ENCODE assay signal across 33 cellular contexts in genomic region chr12:17064834-17065233, GRCh38.
"Had no signal": no experiment of that assay in that cellular context is flagged by ENCODE, and none has a peak within 500 bp of the region (broad histone marks: within the 10 kb centered on the region; RNA-seq: fewer than 3 reads in every experiment).

No MANE protein-coding gene starts in this region.

- H3K36me3 ChIP-seq: adrenal gland, brain microvascular endothelial cell, breast epithelium, cardiac muscle cell had no signal

- H3K4me3 ChIP-seq: adrenal gland, body of pancreas, breast epithelium, cardiac muscle cell had no signal

- H3K27ac ChIP-seq: adrenal gland, body of pancreas, brain microvascular endothelial cell, breast epithelium, cardiac muscle cell, VCaP had no signal

- H3K9me3 ChIP-seq: adrenal gland, body of pancreas, breast epithelium had no signal

- H3K27me3 ChIP-seq: adrenal gland, body of pancreas, brain microvascular endothelial cell, breast epithelium, cardiac muscle cell had no signal

- ATAC-seq: activated CD8-positive, alpha-beta T cell treated with anti-CD3 and anti-CD28 coated beads for 36 hours; activated naive CD4-positive, alpha-beta T cell treated with anti-CD3 and anti-CD28 coated beads, Interleukin-2, amount 50 U/mL, for 72 hours; activated T-cell treated with anti-CD3 and anti-CD28 coated beads, Interleukin-2, amount 50 U/mL, for 4 hours; activated T-cell treated with anti-CD3 and anti-CD28 coated beads, Interleukin-2, amount 50 U/mL, for 72 hours; activated T-helper 17 cell treated with anti-CD3 and anti-CD28 coated beads, Interleukin-2, amount 50 U/mL, for 72 hours; body of pancreas; T-cell; T-helper 17 cell had no signal

- H3K4me1 ChIP-seq: adrenal gland, body of pancreas, breast epithelium had no signal

- DNase-seq: activated B cell treated with CpG ODN at 0.5 μM for 24 hours; activated CD4-positive, alpha-beta memory T cell treated with anti-CD3 and anti-CD28 coated beads for 36 hours; activated CD4-positive, alpha-beta T cell treated with anti-CD3 and anti-CD28 coated beads for 4 hours; activated CD4-positive, alpha-beta T cell treated with anti-CD3 and anti-CD28 coated beads, Interleukin-2, amount 10 ng/mL, durations not matched to agents 24 days and 14 days; activated CD4-positive, alpha-beta T cell treated with anti-CD3 and anti-CD28 coated beads, Interleukin-2, amount 50 U/mL, for 1 hour; activated CD4-positive, alpha-beta T cell treated with anti-CD3 and anti-CD28 coated beads, Interleukin-2, amount 50 U/mL, for 4 hours; activated CD4-positive, CD25-positive, alpha-beta regulatory T cell treated with anti-CD3 and anti-CD28 coated beads, Interleukin-2, amount 50 U/mL, for 72 hours; activated CD8-positive, alpha-beta memory T cell treated with anti-CD3 and anti-CD28 coated beads, Interleukin-2, amount 50 U/mL, for 4 hours; activated CD8-positive, alpha-beta T cell treated with anti-CD3 and anti-CD28 coated beads for 36 hours; activated effector memory CD4-positive, alpha-beta T cell treated with anti-CD3 and anti-CD28 coated beads, Interleukin-2, amount 50 U/mL, for 16 hours; activated gamma-delta T cell treated with Interleukin-2 at 50 U/mL for 16 hours; activated naive CD4-positive, alpha-beta T cell; activated naive CD4-positive, alpha-beta T cell treated with anti-CD3 and anti-CD28 coated beads for 36 hours; activated naive CD4-positive, alpha-beta T cell treated with anti-CD3 and anti-CD28 coated beads, Interleukin-2, amount 50 U/mL, for 16 hours; activated naive CD8-positive, alpha-beta T cell treated with anti-CD3 and anti-CD28 coated beads for 36 hours; activated T-cell treated with anti-CD3 and anti-CD28 coated beads for 4 hours; activated T-cell treated with anti-CD3 and anti-CD28 coated beads, Interleukin-2, amount 50 U/mL, for 1 hour; activated T-cell treated with anti-CD3 and anti-CD28 coated beads, Interleukin-2, amount 50 U/mL, for 4 hours; activated T-cell treated with anti-CD3 and anti-CD28 coated beads, Interleukin-2, amount 50 U/mL, for 72 hours; adrenal gland; amniotic stem cell; aorta; body of pancreas; brain microvascular endothelial cell; caudate nucleus; T-cell; T-helper 17 cell; T1000 had no signal
